7 cellular contexts compared by ENCODE assay signal in the genomic region with DNA sequence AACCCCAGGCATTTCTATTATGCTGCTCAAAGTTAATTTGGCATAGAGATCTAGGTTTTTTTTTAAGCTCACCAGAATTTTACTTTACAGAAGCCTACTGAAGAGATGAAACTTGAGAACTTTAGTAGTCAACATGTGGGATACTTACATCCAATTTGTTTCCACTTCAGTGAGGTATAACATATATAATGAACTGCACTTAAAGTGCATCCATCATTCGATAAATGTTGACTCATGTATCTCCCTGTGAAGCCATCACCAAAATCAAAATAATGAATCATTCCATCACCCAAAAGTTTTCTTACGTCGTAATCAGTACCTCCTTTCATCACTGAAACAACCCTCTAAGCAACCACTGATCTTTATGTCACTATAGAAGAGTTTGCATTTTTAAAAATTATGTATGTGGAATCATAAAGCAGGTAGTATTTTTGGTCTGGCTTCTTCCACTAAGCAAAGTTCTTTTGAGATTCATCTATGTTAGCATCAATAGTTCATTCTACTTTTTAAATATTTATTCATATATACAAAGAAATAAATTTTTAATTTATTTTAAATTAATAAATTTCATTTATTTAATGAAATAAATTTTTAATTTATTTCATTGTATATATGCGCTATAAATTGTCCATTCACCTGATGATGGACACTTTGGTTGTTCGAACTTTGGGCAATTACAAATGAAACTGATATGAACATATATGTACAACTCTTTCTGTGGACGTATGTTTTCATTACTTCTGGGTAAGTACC. TPM values are rescaled to one million over a fixed set of nuclear protein-coding genes. Genes with fewer than 3 reads are reported as not detected.
DNase-seq lines count a peak whose midpoint lies in the region; ATAC-seq and TF ChIP-seq lines count a peak whose summit lies in the region.

No MANE protein-coding gene starts in this region.

- no peaks in the 10 kb centered on the region; the same call in 1 of the 2 replicates for H3K27me3 Mint-ChIP-seq in HFFc6 (ENCODE audit: insufficient read depth)
- peaks cover 6% of the 10 kb centered on the region for H3K27me3 Mint-ChIP-seq in activated T-helper 17 cell treated with anti-CD3 and anti-CD28 coated beads, Interleukin-2, amount 50 U/mL, for 72 hours
- H3K27me3 Mint-ChIP-seq in stimulated activated naive B cell treated with anti-CD40 and anti-IgM and Interleukin-4, amounts not matched to agents 10 μg/mL and 1 μg/mL and 100 μg/mL, for 72 hours, result peaks cover 5 to 14% of the 10 kb centered on the region in 2 donors

- TF ChIP-seq CTCF in HFFc6 (IDR thresholded peaks at IDR 0.05), result no peak

- DNase-seq in HFFc6 (no peak), G401 (ENCODE audit: low spot score) (no peak), ACHN (no peak)
- no peak for DNase-seq in stimulated activated naive B cell treated with anti-CD40 and anti-IgM and Interleukin-4, amounts not matched to agents 10 μg/mL and 1 μg/mL and 100 μg/mL, for 72 hours

- no peaks in the 10 kb centered on the region for H3K36me3 Mint-ChIP-seq in HFFc6 (ENCODE audit: low read depth)
- H3K36me3 Mint-ChIP-seq in activated T-helper 17 cell treated with anti-CD3 and anti-CD28 coated beads, Interleukin-2, amount 50 U/mL, for 72 hours (ENCODE audit: low read depth), result no peaks in the 10 kb centered on the region
- H3K36me3 Mint-ChIP-seq in stimulated activated naive B cell treated with anti-CD40 and anti-IgM and Interleukin-4, amounts not matched to agents 10 μg/mL and 1 μg/mL and 100 μg/mL, for 72 hours, result no peaks in the 10 kb centered on the region

- in situ Hi-C loops in G401 (cut with HindIII; ENCODE audit: low sequenced_read_pairs), result no loop called here
- in situ Hi-C loops in ACHN (cut with HindIII; ENCODE audit: low pct_ligation_motif_present, low pct_unique_long_range_greater_than_20kb, low sequenced_read_pairs), result no loop called here

- peaks cover 8% of the 10 kb centered on the region for H3K9me3 Mint-ChIP-seq in HFFc6
- no peaks in the 10 kb centered on the region for H3K9me3 Mint-ChIP-seq in activated T-helper 17 cell treated with anti-CD3 and anti-CD28 coated beads, Interleukin-2, amount 50 U/mL, for 72 hours
- no peaks in the 10 kb centered on the region for H3K9me3 Mint-ChIP-seq in stimulated activated naive B cell treated with anti-CD40 and anti-IgM and Interleukin-4, amounts not matched to agents 10 μg/mL and 1 μg/mL and 100 μg/mL, for 72 hours

- H3K4me1 Mint-ChIP-seq in HFFc6 (ENCODE audit: low read depth), result no peaks in the 10 kb centered on the region
- peaks cover 3% of the 10 kb centered on the region for H3K4me1 Mint-ChIP-seq in activated T-helper 17 cell treated with anti-CD3 and anti-CD28 coated beads, Interleukin-2, amount 50 U/mL, for 72 hours
- H3K4me1 Mint-ChIP-seq in stimulated activated naive B cell treated with anti-CD40 and anti-IgM and Interleukin-4, amounts not matched to agents 10 μg/mL and 1 μg/mL and 100 μg/mL, for 72 hours, result peaks cover 21 to 24% of the 10 kb centered on the region in 2 donors

- H3K4me3 ChIP-seq in iPS-18c (ENCODE audit: insufficient read depth, low read depth, low read length), result peak overlapping the region; percentile 87; the same call in 1 of the 2 replicates

- H3K9me3 ChIP-seq in iPS-18c (ENCODE audit: control insufficient read depth, insufficient read depth, low read length), result no peaks in the 10 kb centered on the region

- peak; percentile 39 for ATAC-seq in activated T-helper 17 cell treated with anti-CD3 and anti-CD28 coated beads, Interleukin-2, amount 50 U/mL, for 72 hours (replicated peaks)
- ATAC-seq in stimulated activated naive B cell treated with anti-CD40 and anti-IgM and Interleukin-4, amounts not matched to agents 10 μg/mL and 1 μg/mL and 100 μg/mL, for 72 hours (replicated peaks), result peak; percentile 1 to 9
- no peak for ATAC-seq in GM21529 (IDR thresholded peaks at IDR 0.05; ENCODE audit: unreplicated experiment)

- H3K27ac Mint-ChIP-seq in HFFc6, result no peak overlapping the region
- peak overlapping the region; percentile 86 for H3K27ac Mint-ChIP-seq in activated T-helper 17 cell treated with anti-CD3 and anti-CD28 coated beads, Interleukin-2, amount 50 U/mL, for 72 hours
- peak overlapping the region; percentile 31 for H3K27ac Mint-ChIP-seq in stimulated activated naive B cell treated with anti-CD40 and anti-IgM and Interleukin-4, amounts not matched to agents 10 μg/mL and 1 μg/mL and 100 μg/mL, for 72 hours

- H3K4me3 Mint-ChIP-seq in HFFc6, result peak overlapping the region; percentile 66
- H3K4me3 Mint-ChIP-seq in activated T-helper 17 cell treated with anti-CD3 and anti-CD28 coated beads, Interleukin-2, amount 50 U/mL, for 72 hours, result peak overlapping the region; percentile 88
- H3K4me3 Mint-ChIP-seq in stimulated activated naive B cell treated with anti-CD40 and anti-IgM and Interleukin-4, amounts not matched to agents 10 μg/mL and 1 μg/mL and 100 μg/mL, for 72 hours, result peak overlapping the region; percentile 97 to 99

RNA-seq across cellular contexts. Expression of a gene that starts 2.0 kb away (rescaled TPM):
- not detected for total RNA-seq in HFFc6 (2021; fragmentation: NEBNext Ultra II Directional; extraction: Animal tissue kit (Norgen Biotek cat#: 25700))
- 1 to 10 TPM; 3.8 to 5.4 TPM for total RNA-seq in activated T-helper 17 cell treated with anti-CD3 and anti-CD28 coated beads, Interleukin-2, amount 50 U/mL, for 72 hours
- 12.7 and 16.1 TPM in 2 replicates for total RNA-seq in G401 (2014; rRNA removed; shearing (Covaris generic))

Comparison
In these comparisons a context has a peak if more than half of its experiments do, and no peak if none do; other contexts are left out.
1. RNA of a gene that starts 2.0 kb away (total RNA-seq): 12.7 to 16.1 TPM in G401 and 3.8 to 5.4 TPM in activated T-helper 17 cell treated with anti-CD3 and anti-CD28 coated beads, Interleukin-2, amount 50 U/mL, for 72 hours; not detected in HFFc6; every median in the first group is over 4 times any median in the second.
2. Peak in every context shown above with its lines, with median percentiles within 50 percentile points of each other: H3K4me3 Mint-ChIP-seq.